ENCODE assay signal across 13 cellular contexts in genomic region chr5:1125030-1125357, GRCh38. TPM values are rescaled to one million over a fixed set of nuclear protein-coding genes. Genes with fewer than 3 reads are reported as not detected.
DNase-seq lines count a peak whose midpoint lies in the region; ATAC-seq and TF ChIP-seq lines count a peak whose summit lies in the region.
"Had no signal": no experiment of that assay in that cellular context is flagged by ENCODE, and none has a peak within 500 bp of the region (broad histone marks: within the 10 kb centered on the region; RNA-seq: fewer than 3 reads in every experiment).

No MANE protein-coding gene starts in this region.

- no peaks in the 10 kb centered on the region for H3F3A ChIP-seq in GM23248 (ENCODE audit: insufficient read depth)

- H3K27me3 Mint-ChIP-seq in natural killer cell treated with Interleukin-12 subunit alpha and Interleukin-12 subunit beta and Interleukin-15 and Interleukin-18, amount 100 ng/mL, for 72 hours: no peaks in the 10 kb centered on the region

- ATAC-seq in gastrocnemius medialis (peak; percentile 68 to 80), GM21576 (IDR thresholded peaks at IDR 0.05; ENCODE audit: unreplicated experiment) (no peak)
- no peak for ATAC-seq in natural killer cell treated with Interleukin-12 subunit alpha and Interleukin-12 subunit beta and Interleukin-15 and Interleukin-18, amount 100 ng/mL, for 72 hours
- ATAC-seq: GM23338 had no signal

- no peak overlapping the region for H2AFZ ChIP-seq in GM23248
- H2AFZ ChIP-seq: GM23338 had no signal

- H3K4me3 ChIP-seq in GM23248 (no peak overlapping the region), left ventricle myocardium inferior (peak overlapping the region; percentile 34), gastrocnemius medialis (no peak overlapping the region)
- H3K4me3 ChIP-seq: GM23338 had no signal

- H3K9ac ChIP-seq in GM23248: no peak overlapping the region

- H3K27me3 ChIP-seq in GM23248 (replicated peaks; ENCODE audit: insufficient read depth) (peaks cover 23% of the 10 kb centered on the region), left ventricle myocardium inferior (ENCODE audit: low read depth) (no peaks in the 10 kb centered on the region), gastrocnemius medialis (peaks cover 19 to 28% (median 21%) of the 10 kb centered on the region in 3 donors)

- H3K4me2 ChIP-seq in GM23248 (ENCODE audit: unreplicated experiment): no peak overlapping the region
- H3K4me2 ChIP-seq: GM23338 had no signal

- H3K27ac ChIP-seq in GM23248 (no peak overlapping the region), left ventricle myocardium inferior (replicated peaks) (peak overlapping the region; percentile 92), gastrocnemius medialis (peak overlapping the region; percentile 22 to 59 (median 55))

- intact Hi-C loops in left ventricle myocardium inferior (cut with micrococcal nuclease) (no loop called here), gastrocnemius medialis (cut with DNase I; ENCODE audit: low total_unique reads) (no loop called here)

- 4 to 5% methylated on average over 6 of the region's 6 CpGs for whole genome bisulfite sequencing in GM23248 (ENCODE audit: low coverage in 1 of 2, low lambda C conversion rate in 2 of 2, missing lambda C conversion rate in 2 of 2), 2 experiments

- H3K36me3 ChIP-seq in GM23248 (ENCODE audit: low read depth): no peaks in the 10 kb centered on the region
- no peaks in the 10 kb centered on the region for H3K36me3 ChIP-seq in left ventricle myocardium inferior
- H3K36me3 ChIP-seq in gastrocnemius medialis: no peaks in the 10 kb centered on the region

- H3K4me1 ChIP-seq in GM23248 (ENCODE audit: insufficient read depth) (no peaks in the 10 kb centered on the region), left ventricle myocardium inferior (peaks cover 97% of the 10 kb centered on the region), gastrocnemius medialis (peaks cover 0 to 21% of the 10 kb centered on the region in 2 donors)

- H3K9me3 ChIP-seq in GM23248 (ENCODE audit: low read depth) (no peaks in the 10 kb centered on the region), left ventricle myocardium inferior (replicated peaks) (no peaks in the 10 kb centered on the region), gastrocnemius medialis (no peaks in the 10 kb centered on the region)

- no peak for TF ChIP-seq CTCF in left ventricle myocardium inferior (IDR thresholded peaks at IDR 0.05; ENCODE audit: borderline replicate concordance)
- no peak for TF ChIP-seq CTCF in gastrocnemius medialis (IDR thresholded peaks at IDR 0.05 in 4 of 5, conservative IDR thresholded peaks at IDR 0.05 in 1 of 5)
- no peak for TF ChIP-seq CTCF in GM10266 (IDR thresholded peaks at IDR 0.05; ENCODE audit: control insufficient read depth, insufficient read depth, low read depth, missing control alignments)

- no peak for TF ChIP-seq POLR2A in gastrocnemius medialis (IDR thresholded peaks at IDR 0.05)

- H3K9me3 Mint-ChIP-seq in natural killer cell treated with Interleukin-12 subunit alpha and Interleukin-12 subunit beta and Interleukin-15 and Interleukin-18, amount 100 ng/mL, for 72 hours: no peaks in the 10 kb centered on the region
- H3K9me3 Mint-ChIP-seq: activated CD4-positive, alpha-beta memory T cell treated with anti-CD3 and anti-CD28 coated beads, Interleukin-2, amount 10 ng/mL, durations not matched to agents 7 days and 5 days; activated naive CD8-positive, alpha-beta T cell treated with anti-CD3 and anti-CD28 coated beads, Interleukin-2, amount 10 ng/mL, durations not matched to agents 7 days and 5 days; GM23338 had no signal

- H4K20me1 ChIP-seq in GM23248 (ENCODE audit: insufficient read depth): no peaks in the 10 kb centered on the region

- no peaks in the 10 kb centered on the region for H3K79me2 ChIP-seq in GM23248 (ENCODE audit: insufficient read depth)

- in situ Hi-C loops in GM23248 (cut with MboI) (no loop called here), gastrocnemius medialis (cut with MboI; ENCODE audit: low sequenced_read_pairs in 4 of 4) (loop anchor here in 2 of 4 donors (25.0 kb wide), 2 partner anchors 113 to 138 kb away; partner anchors contain the start of gene NKD2 (in 1 of the 2))

- no peaks in the 10 kb centered on the region for H3K9me2 ChIP-seq in GM23248 (ENCODE audit: insufficient read depth)

- H3K36me3 Mint-ChIP-seq in natural killer cell treated with Interleukin-12 subunit alpha and Interleukin-12 subunit beta and Interleukin-15 and Interleukin-18, amount 100 ng/mL, for 72 hours: no peaks in the 10 kb centered on the region
- H3K36me3 Mint-ChIP-seq: activated naive CD8-positive, alpha-beta T cell treated with anti-CD3 and anti-CD28 coated beads, Interleukin-2, amount 10 ng/mL, durations not matched to agents 7 days and 5 days had no signal

- no peaks in the 10 kb centered on the region for H3K4me1 Mint-ChIP-seq in natural killer cell treated with Interleukin-12 subunit alpha and Interleukin-12 subunit beta and Interleukin-15 and Interleukin-18, amount 100 ng/mL, for 72 hours (ENCODE audit: low read depth in 2 of 2)
- H3K4me1 Mint-ChIP-seq: activated CD4-positive, alpha-beta memory T cell treated with anti-CD3 and anti-CD28 coated beads, Interleukin-2, amount 10 ng/mL, durations not matched to agents 7 days and 5 days; activated naive CD8-positive, alpha-beta T cell treated with anti-CD3 and anti-CD28 coated beads, Interleukin-2, amount 10 ng/mL, durations not matched to agents 7 days and 5 days had no signal

- H3K4me3 Mint-ChIP-seq in natural killer cell treated with Interleukin-12 subunit alpha and Interleukin-12 subunit beta and Interleukin-15 and Interleukin-18, amount 100 ng/mL, for 72 hours: no peak overlapping the region
- H3K4me3 Mint-ChIP-seq: activated CD4-positive, alpha-beta memory T cell treated with anti-CD3 and anti-CD28 coated beads, Interleukin-2, amount 10 ng/mL, durations not matched to agents 7 days and 5 days; activated naive CD8-positive, alpha-beta T cell treated with anti-CD3 and anti-CD28 coated beads, Interleukin-2, amount 10 ng/mL, durations not matched to agents 7 days and 5 days; GM23338 had no signal

- DNase-seq in GM23248: peak; percentile 38
- peak; percentile 96 for DNase-seq in amniotic epithelial cell (ENCODE audit: low read depth)
- DNase-seq in left ventricle myocardium inferior: peak; percentile 84
- DNase-seq in gastrocnemius medialis: peak; percentile 48 to 63
- no peak for DNase-seq in GM10266 (ENCODE audit: extremely low spot score)
- no peak for DNase-seq in natural killer cell treated with Interleukin-12 subunit alpha and Interleukin-12 subunit beta and Interleukin-15 and Interleukin-18, amount 100 ng/mL, for 72 hours (ENCODE audit: low spot score)
- no peak for DNase-seq in GM19240 (ENCODE audit: insufficient read length, low spot score)
- DNase-seq: activated CD4-positive, alpha-beta memory T cell treated with anti-CD3 and anti-CD28 coated beads, Interleukin-2, amount 10 ng/mL, durations not matched to agents 7 days and 5 days; activated naive CD8-positive, alpha-beta T cell treated with anti-CD3 and anti-CD28 coated beads, Interleukin-2, amount 10 ng/mL, durations not matched to agents 7 days and 5 days; NCI-H1105 treated with DMSO at 0.1 percent for 48 hours; T-helper 2 cell had no signal

- H3K27ac Mint-ChIP-seq in natural killer cell treated with Interleukin-12 subunit alpha and Interleukin-12 subunit beta and Interleukin-15 and Interleukin-18, amount 100 ng/mL, for 72 hours: no peak overlapping the region
- H3K27ac Mint-ChIP-seq: activated CD4-positive, alpha-beta memory T cell treated with anti-CD3 and anti-CD28 coated beads, Interleukin-2, amount 10 ng/mL, durations not matched to agents 7 days and 5 days; activated naive CD8-positive, alpha-beta T cell treated with anti-CD3 and anti-CD28 coated beads, Interleukin-2, amount 10 ng/mL, durations not matched to agents 7 days and 5 days; GM23338 had no signal

RNA-seq across cellular contexts. Expression of gene SLC12A7, which starts 13.1 kb away (rescaled TPM):
- 1.6 and 1.9 TPM in 2 replicates for total RNA-seq in GM23248 (2014; rRNA removed; shearing (Covaris generic))
- polyA plus RNA-seq in GM23248 (2016; fragmentation: Nextera tagmentation; extraction: Ambion mirVana): 0.46 and 0.75 TPM in 2 replicates
- total RNA-seq in left ventricle myocardium inferior (140 TPM), gastrocnemius medialis (1 to 10 TPM; 1.6 to 5.3 (median 3.5) TPM)
- total RNA-seq in natural killer cell treated with Interleukin-12 subunit alpha and Interleukin-12 subunit beta and Interleukin-15 and Interleukin-18, amount 100 ng/mL, for 72 hours: 10 to 100 TPM; 13.5 to 21.9 TPM

Comparison
In these comparisons a context has a peak if more than half of its experiments do, and no peak if none do; other contexts are left out.
1. DNase-seq: peak in GM23248 (single experiment), amniotic epithelial cell (single experiment), left ventricle myocardium inferior (single experiment) and gastrocnemius medialis (2 of 2); none in GM10266 (single experiment), natural killer cell treated with Interleukin-12 subunit alpha and Interleukin-12 subunit beta and Interleukin-15 and Interleukin-18, amount 100 ng/mL, for 72 hours (single experiment) and GM19240 (single experiment).
2. ATAC-seq: peak in gastrocnemius medialis (2 of 2); none in GM21576 (single experiment) and natural killer cell treated with Interleukin-12 subunit alpha and Interleukin-12 subunit beta and Interleukin-15 and Interleukin-18, amount 100 ng/mL, for 72 hours (0 of 2).